7 cellular contexts compared by ENCODE assay signal in the genomic region with DNA sequence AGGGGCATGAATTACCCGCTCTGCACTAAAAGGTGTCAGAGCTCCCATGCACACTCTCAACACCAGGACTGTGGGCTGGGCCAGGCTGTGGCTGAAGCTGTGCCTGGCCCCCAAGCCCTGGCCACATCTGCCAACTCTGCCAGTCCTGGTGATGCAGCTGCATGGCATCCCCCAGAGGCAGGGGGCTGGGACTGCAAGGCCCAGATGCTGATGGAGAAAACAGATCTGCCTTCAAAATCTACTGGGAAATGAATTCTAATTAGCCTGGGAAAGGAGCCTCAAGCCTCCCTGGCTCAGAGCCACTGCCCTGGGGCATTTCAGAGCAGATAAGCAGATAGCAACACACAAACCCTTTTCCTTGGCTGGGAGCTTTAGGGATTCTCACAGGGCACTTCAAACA. TPM values are rescaled to one million over a fixed set of nuclear protein-coding genes. Genes with fewer than 3 reads are reported as not detected.
A peak's percentile ranks its signal among the peaks of the same experiment; 100 is the strongest.
DNase-seq lines count a peak whose midpoint lies in the region; TF ChIP-seq lines count a peak whose summit lies in the region.
"Had no signal": no experiment of that assay in that cellular context is flagged by ENCODE, and none has a peak within 500 bp of the region (broad histone marks: within the 10 kb centered on the region; RNA-seq: fewer than 3 reads in every experiment).

No MANE protein-coding gene starts in this region.

- no peak overlapping the region for H3K27ac ChIP-seq in right atrium auricular region

- peak; percentile 60 for DNase-seq in EH (ENCODE audit: low read depth)
- DNase-seq in NCI-H2107 treated with DMSO at 0.1 percent for 48 hours (lab: John Stamatoyannopoulos, UW; ENCODE audit: unreplicated experiment) = peak; percentile 84
- peak; percentile 18 for DNase-seq in germinal center (ENCODE audit: low spot score)
- DNase-seq in NCI-H187 treated with DMSO at 0.1 percent for 48 hours (lab: John Stamatoyannopoulos, UW) = no peak
- no peak for DNase-seq in NK-92 treated with Interleukin-12 subunit alpha and Interleukin-12 subunit beta, amount 100 ng/mL, for 24 hours (lab: John Stamatoyannopoulos, UW)
- no peak for DNase-seq in right atrium auricular region (ENCODE audit: low spot score)
- DNase-seq: naive B cell had no signal

- H3K4me1 ChIP-seq in right atrium auricular region = peaks cover 0 to 21% of the 10 kb centered on the region in 2 donors

- H3K27me3 ChIP-seq in right atrium auricular region = no peaks in the 10 kb centered on the region

- no peaks in the 10 kb centered on the region for H3K36me3 ChIP-seq in right atrium auricular region

- no peaks in the 10 kb centered on the region for H3K9me3 ChIP-seq in right atrium auricular region

- TF ChIP-seq CTCF in right atrium auricular region (IDR thresholded peaks at IDR 0.05) = no peak

- no peak overlapping the region for H3K4me3 ChIP-seq in right atrium auricular region

RNA-seq across cellular contexts. Expression of a gene that starts 3.4 kb away (rescaled TPM):
- 1 to 10 TPM; 2.8 to 3.5 TPM for total RNA-seq in right atrium auricular region

RNA-seq across cellular contexts. Expression of a gene that starts 27.4 kb away (rescaled TPM):
- 10 to 100 TPM; 13.4 to 16.3 TPM for total RNA-seq in right atrium auricular region

RNA-seq across cellular contexts. Expression of a gene that starts 44.0 kb away (rescaled TPM):
- total RNA-seq in right atrium auricular region = under 1 TPM in 1 of 2 donors, not detected in 1; 0.16 TPM

RNA-seq across cellular contexts. Expression of a gene that starts 58.6 kb away (rescaled TPM):
- total RNA-seq in right atrium auricular region = 10 to 100 TPM; 25.2 to 33.6 TPM

Comparison
In these comparisons a context has a peak if more than half of its experiments do, and no peak if none do; other contexts are left out.
1. DNase-seq: peak in EH (single experiment), NCI-H2107 treated with DMSO at 0.1 percent for 48 hours (single experiment) and germinal center (single experiment); none in NCI-H187 treated with DMSO at 0.1 percent for 48 hours (single experiment), NK-92 treated with Interleukin-12 subunit alpha and Interleukin-12 subunit beta, amount 100 ng/mL, for 24 hours (single experiment) and right atrium auricular region (single experiment).